Comparison of ENCODE assay signal across 9 cellular contexts in the genomic region with DNA sequence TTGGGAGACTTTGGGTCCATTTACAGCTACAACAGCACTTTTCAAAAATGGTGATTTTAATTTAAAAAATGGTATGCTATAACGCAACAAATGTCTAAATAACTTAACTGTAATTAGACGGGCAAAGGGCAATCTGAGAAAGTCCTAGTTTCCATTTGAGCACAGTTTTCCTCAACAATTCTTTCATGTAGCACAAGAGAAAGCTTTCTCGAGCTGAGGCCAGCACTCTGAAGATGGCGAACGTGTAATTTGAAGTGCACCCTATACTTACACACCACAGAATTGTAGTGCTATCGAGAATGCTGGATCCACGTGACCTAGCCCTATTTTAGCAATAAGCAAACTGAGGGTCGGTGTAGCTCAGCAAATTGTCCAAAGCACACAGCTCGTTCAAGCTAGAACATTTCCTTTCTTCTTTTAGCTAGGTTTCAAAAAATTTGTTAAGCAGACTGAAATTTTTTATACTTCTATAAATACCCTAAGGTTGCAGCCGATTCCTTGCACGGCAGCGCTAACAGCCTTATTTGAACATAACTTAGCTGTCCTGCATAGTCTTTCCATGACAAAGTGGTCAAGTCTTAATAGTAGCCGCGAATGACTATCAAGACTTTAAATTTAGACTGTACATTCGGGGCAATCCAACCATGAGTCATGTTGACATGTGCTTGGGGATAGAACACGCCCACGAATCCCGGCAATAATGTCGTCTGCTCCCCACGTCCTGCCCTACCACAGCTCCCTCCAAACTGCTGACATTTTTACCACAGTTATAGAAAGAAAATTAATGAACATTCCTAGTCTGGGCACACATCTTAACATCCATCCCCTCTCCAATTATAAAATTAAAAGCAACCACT. TPM values are rescaled to one million over a fixed set of nuclear protein-coding genes. Genes with fewer than 3 reads are reported as not detected.
A peak's percentile ranks its signal among the peaks of the same experiment; 100 is the strongest.
DNase-seq lines count a peak whose midpoint lies in the region; ATAC-seq and TF ChIP-seq lines count a peak whose summit lies in the region.
"Had no signal": no experiment of that assay in that cellular context is flagged by ENCODE, and none has a peak within 500 bp of the region (broad histone marks: within the 10 kb centered on the region; RNA-seq: fewer than 3 reads in every experiment).

No MANE protein-coding gene starts in this region.

- H3K27ac Mint-ChIP-seq in activated CD8-positive, alpha-beta T cell treated with anti-CD3 and anti-CD28 coated beads for 36 hours: peak overlapping the region; percentile 81

- H3K27me3 Mint-ChIP-seq in activated CD8-positive, alpha-beta T cell treated with anti-CD3 and anti-CD28 coated beads for 36 hours: no peaks in the 10 kb centered on the region

- TF ChIP-seq POLR2A in HCT116 (IDR thresholded peaks at IDR 0.05; ENCODE audit: borderline replicate concordance, extremely low read depth, insufficient read depth, insufficient read length): no peak

- no peaks in the 10 kb centered on the region for H3K9me3 ChIP-seq in HCT116 (ENCODE audit: control insufficient read depth in 1 of 2, insufficient read depth in 1 of 2, low read depth in 1 of 2, low read length in 2 of 2)

- H3K4me1 Mint-ChIP-seq in activated CD8-positive, alpha-beta T cell treated with anti-CD3 and anti-CD28 coated beads for 36 hours (ENCODE audit: low read depth): peaks cover 51% of the 10 kb centered on the region

- H3K4me3 ChIP-seq in HCT116 (replicated peaks in 1 of 2; ENCODE audit: low read depth in 1 of 2, low read length in 2 of 2) (no peak overlapping the region), fibroblast of the aortic adventitia (ENCODE audit: low read depth, low read length) (no peak overlapping the region), rectal smooth muscle tissue (ENCODE audit: low read length) (no peak overlapping the region)

- no peak for TF ChIP-seq CTCF in HCT116 (IDR thresholded peaks at IDR 0.05 in 2 of 3, conservative IDR thresholded peaks at IDR 0.05 in 1 of 3; ENCODE audit: borderline replicate concordance in 1 of 3, insufficient read depth in 1 of 3, low read depth in 2 of 3, low read length in 2 of 3)
- TF ChIP-seq CTCF in activated CD8-positive, alpha-beta T cell treated with anti-CD3 and anti-CD28 coated beads for 36 hours (IDR thresholded peaks at IDR 0.05): no peak
- TF ChIP-seq CTCF in fibroblast of the aortic adventitia (IDR thresholded peaks at IDR 0.05; ENCODE audit: insufficient read depth, low read length): no peak

- H3K9me2 ChIP-seq in HCT116 (ENCODE audit: insufficient read depth): no peaks in the 10 kb centered on the region

- ATAC-seq in HCT116 (peak; percentile 79), GM19324 (IDR thresholded peaks at IDR 0.05; ENCODE audit: low FRiP score, unreplicated experiment) (no peak), GM18858 (IDR thresholded peaks at IDR 0.05; ENCODE audit: unreplicated experiment) (no peak), HG03460 (IDR thresholded peaks at IDR 0.05; ENCODE audit: unreplicated experiment) (no peak)
- peak; percentile 7 for ATAC-seq in activated CD8-positive, alpha-beta T cell treated with anti-CD3 and anti-CD28 coated beads for 36 hours

- H3K27ac ChIP-seq in HCT116 (ENCODE audit: low read depth, low read length): peak overlapping the region; percentile 56; the same call in 1 of the 2 replicates
- H3K27ac ChIP-seq in rectal smooth muscle tissue (ENCODE audit: low read depth, low read length): peak overlapping the region; percentile 80
- H3K27ac ChIP-seq: parathyroid adenoma had no signal

- intact Hi-C loops in HCT116 (cut with micrococcal nuclease): loop anchor here (5.0 kb wide), 1 partner anchor 538 kb away; no protein-coding TSS in a partner anchor
- intact Hi-C loops in activated CD8-positive, alpha-beta T cell treated with anti-CD3 and anti-CD28 coated beads for 36 hours (cut with micrococcal nuclease): loop anchor here (5.0 kb wide), 1 partner anchor 108 kb away; no protein-coding TSS in a partner anchor

- DNase-seq in HCT116 (ENCODE audit: low read depth, low spot score) (peak; percentile 68), fibroblast of the aortic adventitia (ENCODE audit: low read depth) (peak; percentile 90), RPMI8226 (no peak)
- DNase-seq in activated CD8-positive, alpha-beta T cell treated with anti-CD3 and anti-CD28 coated beads for 36 hours: no peak

- H4K20me1 ChIP-seq in HCT116 (ENCODE audit: insufficient read depth): peaks cover 10% of the 10 kb centered on the region; the same call in 1 of the 2 replicates

- no peak overlapping the region for H3K4me3 Mint-ChIP-seq in activated CD8-positive, alpha-beta T cell treated with anti-CD3 and anti-CD28 coated beads for 36 hours

- peaks cover 28% of the 10 kb centered on the region for H3K79me2 ChIP-seq in HCT116 (ENCODE audit: insufficient read depth, low read length)
- H3K79me2 ChIP-seq: parathyroid adenoma had no signal

- no peak for TF ChIP-seq RAD21 in HCT116 (IDR thresholded peaks at IDR 0.05; ENCODE audit: low read depth)

- no TSS peak for BruUV-seq in HCT116 (replicated peaks; lab: Mats Ljungman, UMichigan)

- RAD21 ChIA-PET in HCT116 (lab: Charles Lee; ENCODE audit: low non-redundant PET in 1 of 2, low total read pairs in 2 of 2, uncharacterized antibody in 2 of 2, unreplicated experiment in 2 of 2): interaction anchor here in 1 of 2 experiments (0.6 kb wide), 1 partner anchor 74 kb away, joined by 3 read pairs; no protein-coding TSS in a partner anchor

- H3K27me3 ChIP-seq in HCT116 (ENCODE audit: insufficient read depth, low read length) (no peaks in the 10 kb centered on the region), rectal smooth muscle tissue (ENCODE audit: control insufficient read depth, insufficient read depth, low read length) (no peaks in the 10 kb centered on the region)

- H3K36me3 Mint-ChIP-seq in activated CD8-positive, alpha-beta T cell treated with anti-CD3 and anti-CD28 coated beads for 36 hours (ENCODE audit: low read depth): peaks cover 50% of the 10 kb centered on the region

- POLR2A ChIA-PET in HCT116 (lab: Charles Lee): interaction anchor here (0.6 to 3.6 kb wide), 7 partner anchors 10 to 77 kb away, joined by 3 to 29 read pairs (median 5); partner anchors contain the start of gene KLF6
- POLR2A ChIA-PET in activated CD8-positive, alpha-beta T cell treated with anti-CD3 and anti-CD28 coated beads for 36 hours (lab: Charles Lee): interaction anchor here (0.9 to 6.3 kb wide), 11 partner anchors 9 to 355 kb away, joined by 3 to 61 read pairs (median 4); partner anchors contain the start of gene KLF6

- H3K36me3 ChIP-seq in HCT116 (ENCODE audit: control insufficient read depth in 1 of 2, insufficient read depth in 2 of 2, low read length in 2 of 2): peaks cover 24 to 25% of the 10 kb centered on the region in 2 experiments
- H3K36me3 ChIP-seq in rectal smooth muscle tissue (ENCODE audit: control insufficient read depth, insufficient read depth, low read length): peaks cover 33% of the 10 kb centered on the region

- H3K9ac ChIP-seq in HCT116 (ENCODE audit: low read length): peak overlapping the region; percentile 47
- no peak overlapping the region for H3K9ac ChIP-seq in rectal smooth muscle tissue (ENCODE audit: low read length)
- H3K9ac ChIP-seq: parathyroid adenoma had no signal

- H3K9me3 Mint-ChIP-seq in activated CD8-positive, alpha-beta T cell treated with anti-CD3 and anti-CD28 coated beads for 36 hours: no peaks in the 10 kb centered on the region

- H3K4me2 ChIP-seq in HCT116 (ENCODE audit: low read length): peak overlapping the region; percentile 59

- no peak overlapping the region for H2AFZ ChIP-seq in HCT116 (ENCODE audit: low read depth, low read length, poor library complexity, severe bottlenecking)
- H2AFZ ChIP-seq: parathyroid adenoma had no signal

- H3K4me1 ChIP-seq in HCT116 (ENCODE audit: control insufficient read depth in 1 of 2, insufficient read depth in 2 of 2, low read length in 2 of 2) (peaks cover 46 to 58% of the 10 kb centered on the region in 2 experiments), rectal smooth muscle tissue (ENCODE audit: control insufficient read depth, insufficient read depth, low read length) (peaks cover 38% of the 10 kb centered on the region)
- H3K4me1 ChIP-seq: parathyroid adenoma had no signal

- CTCF ChIA-PET in HCT116 (lab: Charles Lee): interaction anchor here (0.8 to 1.5 kb wide), 5 partner anchors 10 to 577 kb away, joined by 3 to 4 read pairs (median 3); partner anchors contain the start of gene KLF6
- CTCF ChIA-PET in activated CD8-positive, alpha-beta T cell treated with anti-CD3 and anti-CD28 coated beads for 36 hours (lab: Charles Lee): interaction anchor here (1.2 to 1.6 kb wide), 6 partner anchors 10 to 40 kb away, joined by 3 to 6 read pairs (median 4); partner anchors contain the start of gene KLF6

TF ChIP-seq in HCT116, 20 proteins besides CTCF, POLR2A, EP300 and RAD21 (continues in another document):
- no peak for TF ChIP-seq ZFX (IDR thresholded peaks at IDR 0.05)
- TF ChIP-seq, protein P1, sequence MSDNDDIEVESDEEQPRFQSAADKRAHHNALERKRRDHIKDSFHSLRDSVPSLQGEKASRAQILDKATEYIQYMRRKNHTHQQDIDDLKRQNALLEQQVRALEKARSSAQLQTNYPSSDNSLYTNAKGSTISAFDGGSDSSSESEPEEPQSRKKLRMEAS (IDR thresholded peaks at IDR 0.05): peak; percentile 84
- peak; percentile 65 for TF ChIP-seq JUND (IDR thresholded peaks at IDR 0.05)
- TF ChIP-seq CEBPB (IDR thresholded peaks at IDR 0.05; ENCODE audit: low read depth): no peak
- no peak for TF ChIP-seq EZH2phosphoT487 (IDR thresholded peaks at IDR 0.05; ENCODE audit: borderline replicate concordance)
- no peak for TF ChIP-seq SRF (IDR thresholded peaks at IDR 0.05; ENCODE audit: low read depth)
- peak; percentile 19; the same call in 1 of the 2 replicates for TF ChIP-seq SP1 (IDR thresholded peaks at IDR 0.05; ENCODE audit: low read depth)
- TF ChIP-seq ZNF274 (IDR thresholded peaks at IDR 0.05; ENCODE audit: low read depth, low read length): no peak
- TF ChIP-seq EZH2 (IDR thresholded peaks at IDR 0.05): no peak
- TF ChIP-seq ATF3 (IDR thresholded peaks at IDR 0.05): no peak
- peak; percentile 11 for TF ChIP-seq YY1 (IDR thresholded peaks at IDR 0.05; ENCODE audit: extremely low read depth, insufficient replicate concordance, low read depth, low read length)
- no peak for TF ChIP-seq TCF7L2 (IDR thresholded peaks at IDR 0.05; ENCODE audit: borderline replicate concordance, extremely low read depth, insufficient read depth, insufficient read length)

RNA-seq across cellular contexts. Expression of gene KLF6, which starts 10.0 kb away (rescaled TPM):
- 82.2 TPM for total RNA-seq in HCT116 (2021; ENCODE audit: unreplicated experiment)
- polyA plus RNA-seq in HCT116 (2012): 119 and 155 TPM in 2 replicates
- total RNA-seq in activated CD8-positive, alpha-beta T cell treated with anti-CD3 and anti-CD28 coated beads for 36 hours: 100 to 1,000 TPM; 116 to 120 TPM
- total RNA-seq in fibroblast of the aortic adventitia (ENCODE audit: low replicate concordance): 47.8 and 52.1 TPM in 2 replicates

Comparison
In these comparisons a context has a peak if more than half of its experiments do, and no peak if none do; other contexts are left out.
1. ATAC-seq: peak in HCT116 (single experiment) and activated CD8-positive, alpha-beta T cell treated with anti-CD3 and anti-CD28 coated beads for 36 hours (single experiment); none in GM19324 (single experiment), GM18858 (single experiment) and HG03460 (single experiment).
2. DNase-seq: peak in HCT116 (single experiment) and fibroblast of the aortic adventitia (single experiment); none in activated CD8-positive, alpha-beta T cell treated with anti-CD3 and anti-CD28 coated beads for 36 hours (single experiment) and RPMI8226 (single experiment).